Comparison of ENCODE assay signal across 11 cellular contexts in genomic region chr2:143248631-143249030, GRCh38.
"Had no signal": no experiment of that assay in that cellular context is flagged by ENCODE, and none has a peak within 500 bp of the region (broad histone marks: within the 10 kb centered on the region; RNA-seq: fewer than 3 reads in every experiment).

No MANE protein-coding gene starts in this region.

- DNase-seq: activated CD8-positive, alpha-beta memory T cell treated with anti-CD3 and anti-CD28 coated beads, Interleukin-2, amount 50 U/mL, for 48 hours; activated effector memory CD4-positive, alpha-beta T cell treated with Interleukin-2 at 50 U/mL for 16 hours; dorsolateral prefrontal cortex; left lung; mammary epithelial cell; naive B cell; pancreas had no signal

- ATAC-seq: activated CD4-positive, CD25-positive, alpha-beta regulatory T cell treated with anti-CD3 and anti-CD28 coated beads, Interleukin-2, amount 50 U/mL, for 24 hours; esophagus mucosa; left lung; pancreas; sciatic nerve had no signal

- H3K36me3 ChIP-seq: left lung, pancreas, thoracic aorta had no signal

- H3K27ac ChIP-seq: dorsolateral prefrontal cortex, left lung, pancreas, thoracic aorta had no signal

- H3K4me3 ChIP-seq: dorsolateral prefrontal cortex, left lung, pancreas, thoracic aorta had no signal

- H3K9me3 Mint-ChIP-seq: naive B cell had no signal

- H3K4me1 ChIP-seq: pancreas had no signal

- H3K9me3 ChIP-seq: left lung, pancreas, thoracic aorta had no signal

- H3K27me3 ChIP-seq: dorsolateral prefrontal cortex, left lung, pancreas had no signal

- H3K27me3 Mint-ChIP-seq: naive B cell had no signal
